In genomic region chr12:84134797-84135366, GRCh38 we compare ENCODE assay signal across 31 cellular contexts.
"Had no signal": no experiment of that assay in that cellular context is flagged by ENCODE, and none has a peak within 500 bp of the region (broad histone marks: within the 10 kb centered on the region; RNA-seq: fewer than 3 reads in every experiment).

No MANE protein-coding gene starts in this region.

- H3K27me3 ChIP-seq: breast epithelium, heart left ventricle, pancreas, sigmoid colon, uterus had no signal

- H3K36me3 Mint-ChIP-seq: activated CD8-positive, alpha-beta memory T cell treated with anti-CD3 and anti-CD28 coated beads, Interleukin-2, amount 10 ng/mL, durations not matched to agents 7 days and 5 days; activated naive CD4-positive, alpha-beta T cell treated with anti-CD3 and anti-CD28 coated beads, Interleukin-2, amount 50 U/mL, for 24 hours; immature natural killer cell; naive thymus-derived CD4-positive, alpha-beta T cell; stimulated activated effector memory CD8-positive, alpha-beta T cell treated with anti-CD3 and anti-CD28 coated beads, Interleukin-12 subunit alpha, Interleukin-12 subunit beta, amount 100 ng/mL, for 72 hours; type B pancreatic cell had no signal

- H3K9me3 Mint-ChIP-seq: activated naive CD4-positive, alpha-beta T cell treated with anti-CD3 and anti-CD28 coated beads, Interleukin-2, amount 50 U/mL, for 24 hours; activated naive CD8-positive, alpha-beta T cell treated with anti-CD3 and anti-CD28 coated beads, Interleukin-2, amount 50 U/mL, for 24 hours; central memory CD8-positive, alpha-beta T cell; stimulated activated naive CD8-positive, alpha-beta T cell treated with anti-CD3 and anti-CD28 coated beads, Interleukin-15, amount 100 ng/mL, for 72 hours; type B pancreatic cell had no signal

- ATAC-seq: activated CD4-positive, alpha-beta T cell treated with anti-CD3 and anti-CD28 coated beads for 36 hours; activated CD8-positive, alpha-beta memory T cell treated with anti-CD3 and anti-CD28 coated beads, Interleukin-2, amount 10 ng/mL, durations not matched to agents 7 days and 5 days; activated CD8-positive, alpha-beta T cell treated with anti-CD3 and anti-CD28 coated beads, Interleukin-2, amount 10 ng/mL, durations not matched to agents 7 days and 5 days; activated naive CD8-positive, alpha-beta T cell treated with anti-CD3 and anti-CD28 coated beads, Interleukin-2, amount 50 U/mL, for 24 hours; heart left ventricle; naive thymus-derived CD4-positive, alpha-beta T cell; pancreas; stimulated activated effector memory CD8-positive, alpha-beta T cell treated with anti-CD3 and anti-CD28 coated beads, Interleukin-12 subunit alpha, Interleukin-12 subunit beta, amount 100 ng/mL, for 72 hours; stimulated activated naive CD8-positive, alpha-beta T cell treated with anti-CD3 and anti-CD28 coated beads, Interleukin-15, amount 100 ng/mL, for 72 hours had no signal

- FAIRE-seq: colon, endometrium, pancreas had no signal

- H3K4me1 Mint-ChIP-seq: activated CD4-positive, alpha-beta T cell treated with anti-CD3 and anti-CD28 coated beads for 36 hours; activated CD8-positive, alpha-beta memory T cell treated with anti-CD3 and anti-CD28 coated beads, Interleukin-2, amount 10 ng/mL, durations not matched to agents 7 days and 5 days; activated naive CD4-positive, alpha-beta T cell treated with anti-CD3 and anti-CD28 coated beads, Interleukin-2, amount 50 U/mL, for 24 hours; activated naive CD8-positive, alpha-beta T cell treated with anti-CD3 and anti-CD28 coated beads, Interleukin-2, amount 50 U/mL, for 24 hours; central memory CD8-positive, alpha-beta T cell; immature natural killer cell; naive thymus-derived CD4-positive, alpha-beta T cell; stimulated activated effector memory CD8-positive, alpha-beta T cell treated with anti-CD3 and anti-CD28 coated beads, Interleukin-12 subunit alpha, Interleukin-12 subunit beta, amount 100 ng/mL, for 72 hours; stimulated activated naive CD8-positive, alpha-beta T cell treated with anti-CD3 and anti-CD28 coated beads, Interleukin-15, amount 100 ng/mL, for 72 hours had no signal

- H3K4me3 ChIP-seq: breast epithelium, heart left ventricle, pancreas, prostate gland, sigmoid colon, uterus had no signal

- H3K27me3 Mint-ChIP-seq: activated CD4-positive, alpha-beta T cell treated with anti-CD3 and anti-CD28 coated beads for 36 hours; activated CD8-positive, alpha-beta memory T cell treated with anti-CD3 and anti-CD28 coated beads, Interleukin-2, amount 10 ng/mL, durations not matched to agents 7 days and 5 days; activated naive CD4-positive, alpha-beta T cell treated with anti-CD3 and anti-CD28 coated beads, Interleukin-2, amount 50 U/mL, for 24 hours; activated naive CD8-positive, alpha-beta T cell treated with anti-CD3 and anti-CD28 coated beads, Interleukin-2, amount 50 U/mL, for 24 hours; central memory CD8-positive, alpha-beta T cell; naive thymus-derived CD4-positive, alpha-beta T cell; stimulated activated naive CD8-positive, alpha-beta T cell treated with anti-CD3 and anti-CD28 coated beads, Interleukin-15, amount 100 ng/mL, for 72 hours; type B pancreatic cell had no signal

- H3K27ac Mint-ChIP-seq: activated CD4-positive, alpha-beta T cell treated with anti-CD3 and anti-CD28 coated beads for 36 hours; activated CD8-positive, alpha-beta memory T cell treated with anti-CD3 and anti-CD28 coated beads, Interleukin-2, amount 10 ng/mL, durations not matched to agents 7 days and 5 days; activated CD8-positive, alpha-beta T cell treated with anti-CD3 and anti-CD28 coated beads, Interleukin-2, amount 10 ng/mL, durations not matched to agents 7 days and 5 days; activated naive CD4-positive, alpha-beta T cell treated with anti-CD3 and anti-CD28 coated beads, Interleukin-2, amount 50 U/mL, for 24 hours; activated naive CD8-positive, alpha-beta T cell treated with anti-CD3 and anti-CD28 coated beads, Interleukin-2, amount 50 U/mL, for 24 hours; activated T-helper 2 cell treated with anti-CD3 and anti-CD28 coated beads, Interferon-gamma antibody, Interleukin-2, Interleukin-4, amounts not matched to agents 10 μg/mL and 5 μg/mL and 100 μg/mL, durations not matched to agents 14 hours and 24 hours and 36 hours; immature natural killer cell; naive thymus-derived CD4-positive, alpha-beta T cell; stimulated activated effector memory CD8-positive, alpha-beta T cell treated with anti-CD3 and anti-CD28 coated beads, Interleukin-12 subunit alpha, Interleukin-12 subunit beta, amount 100 ng/mL, for 72 hours; stimulated activated naive CD8-positive, alpha-beta T cell treated with anti-CD3 and anti-CD28 coated beads, Interleukin-15, amount 100 ng/mL, for 72 hours; T-helper 2 cell treated with Interferon-gamma antibody and Interleukin-4, amounts not matched to agents 5 μg/mL and 100 μg/mL, for 36 hours; type B pancreatic cell had no signal

- H3K4me3 Mint-ChIP-seq: activated CD4-positive, alpha-beta T cell treated with anti-CD3 and anti-CD28 coated beads for 36 hours; activated CD8-positive, alpha-beta memory T cell treated with anti-CD3 and anti-CD28 coated beads, Interleukin-2, amount 10 ng/mL, durations not matched to agents 7 days and 5 days; activated CD8-positive, alpha-beta T cell treated with anti-CD3 and anti-CD28 coated beads, Interleukin-2, amount 10 ng/mL, durations not matched to agents 7 days and 5 days; activated naive CD4-positive, alpha-beta T cell treated with anti-CD3 and anti-CD28 coated beads, Interleukin-2, amount 50 U/mL, for 24 hours; activated naive CD8-positive, alpha-beta T cell treated with anti-CD3 and anti-CD28 coated beads, Interleukin-2, amount 50 U/mL, for 24 hours; central memory CD8-positive, alpha-beta T cell; immature natural killer cell; naive thymus-derived CD4-positive, alpha-beta T cell; stimulated activated effector memory CD8-positive, alpha-beta T cell treated with anti-CD3 and anti-CD28 coated beads, Interleukin-12 subunit alpha, Interleukin-12 subunit beta, amount 100 ng/mL, for 72 hours; stimulated activated naive CD8-positive, alpha-beta T cell treated with anti-CD3 and anti-CD28 coated beads, Interleukin-15, amount 100 ng/mL, for 72 hours; T-helper 2 cell treated with Interferon-gamma antibody and Interleukin-4, amounts not matched to agents 5 μg/mL and 100 μg/mL, for 36 hours; type B pancreatic cell had no signal

- H3K36me3 ChIP-seq: breast epithelium, heart left ventricle, pancreas, prostate gland, sigmoid colon, uterus had no signal

- DNase-seq: activated CD4-positive, alpha-beta T cell treated with anti-CD3 and anti-CD28 coated beads for 36 hours; activated CD4-positive, CD25-positive, alpha-beta regulatory T cell; activated CD8-positive, alpha-beta memory T cell treated with anti-CD3 and anti-CD28 coated beads, Interleukin-2, amount 10 ng/mL, durations not matched to agents 7 days and 5 days; activated CD8-positive, alpha-beta T cell treated with anti-CD3 and anti-CD28 coated beads, Interleukin-2, amount 10 ng/mL, durations not matched to agents 7 days and 5 days; activated naive CD8-positive, alpha-beta T cell treated with anti-CD3 and anti-CD28 coated beads, Interleukin-2, amount 50 U/mL, for 24 hours; activated T-cell treated with anti-CD3 and anti-CD28 coated beads, Interleukin-2, amount 50 U/mL, for 48 hours; amygdala; effector CD8-positive, alpha-beta T cell; heart left ventricle; hypothalamus; immature natural killer cell; midbrain; naive thymus-derived CD4-positive, alpha-beta T cell; pancreas; retina; sigmoid colon; small intestine; stimulated activated CD4-positive, alpha-beta T cell treated with anti-CD3 and anti-CD28 coated beads, Interleukin-4, amount 100 ng/mL, for 24 hours; stimulated activated naive CD8-positive, alpha-beta T cell treated with anti-CD3 and anti-CD28 coated beads, Interleukin-15, amount 100 ng/mL, for 72 hours; substantia nigra; uterus had no signal
